24 cellular contexts compared by ENCODE assay signal in the genomic region with DNA sequence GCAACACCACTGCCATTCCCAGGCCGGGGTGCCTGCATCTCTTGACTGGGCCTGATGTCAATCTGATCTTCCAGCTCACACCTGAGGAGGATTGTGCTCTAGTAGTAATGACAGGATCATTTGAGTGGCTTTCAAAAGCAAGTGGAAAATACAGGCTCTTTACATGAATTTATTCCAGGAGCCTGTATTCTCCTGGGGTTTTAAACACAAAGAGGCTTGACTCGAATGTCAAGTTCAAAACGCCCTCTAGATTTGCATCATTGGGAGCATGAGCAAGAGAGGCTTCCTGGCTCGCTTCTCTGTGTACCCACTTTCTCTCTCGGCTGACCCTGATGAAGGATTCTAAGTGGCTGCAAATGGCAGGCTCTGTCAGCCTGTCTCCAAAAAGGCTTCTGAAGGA.
A peak's percentile ranks its signal among the peaks of the same experiment; 100 is the strongest.
DNase-seq lines count a peak whose midpoint lies in the region; ATAC-seq and TF ChIP-seq lines count a peak whose summit lies in the region.
"Had no signal": no experiment of that assay in that cellular context is flagged by ENCODE, and none has a peak within 500 bp of the region (broad histone marks: within the 10 kb centered on the region; RNA-seq: fewer than 3 reads in every experiment).

No MANE protein-coding gene starts in this region.

- in situ Hi-C loops in G401 (cut with HindIII; ENCODE audit: low sequenced_read_pairs), result no loop called here

- DNase-seq in NCI-H1436 (lab: John Stamatoyannopoulos, UW) (peak; percentile 15), NCI-H1436 treated with DMSO at 0.1 percent for 48 hours (lab: John Stamatoyannopoulos, UW) (no peak), NCI-H2107 treated with DMSO at 0.1 percent for 48 hours (lab: John Stamatoyannopoulos, UW; ENCODE audit: unreplicated experiment) (peak; percentile 84), NCI-H526 treated with DMSO at 0.1 percent for 48 hours (lab: John Stamatoyannopoulos, UW) (peak; percentile 61), Peyer's patch (no peak), G401 (ENCODE audit: low spot score) (no peak), tibial artery (no peak)
- DNase-seq: BE2C; Caco-2; CD4-positive, CD25-positive, alpha-beta regulatory T cell; DMS53; H7; HFFc6; KG1; MV-4-11; NCI-H1694 treated with DMSO at 0.1 percent for 48 hours; NCI-H524 treated with DMSO at 0.1 percent for 48 hours; PC-3; SIG-M5; T-cell had no signal

- no peak for ATAC-seq in GM19463 (IDR thresholded peaks at IDR 0.05; ENCODE audit: unreplicated experiment)
- ATAC-seq: HepG2, PC-3, SK-N-SH treated with all-trans-retinoic acid at 6 μM for 48 hours, T-cell had no signal

- TF ChIP-seq CTCF in Peyer's patch (IDR thresholded peaks at IDR 0.05), result no peak
- no peak for TF ChIP-seq CTCF in tibial artery (IDR thresholded peaks at IDR 0.05)

- H3K9me3 ChIP-seq in Peyer's patch (no peaks in the 10 kb centered on the region), tibial artery (no peaks in the 10 kb centered on the region)
- H3K9me3 ChIP-seq: BE2C, Caco-2 had no signal

- H3K36me3 ChIP-seq in Peyer's patch (no peaks in the 10 kb centered on the region), tibial artery (no peaks in the 10 kb centered on the region)
- H3K36me3 ChIP-seq: BE2C had no signal

- no peak for TF ChIP-seq POLR2A in Peyer's patch (IDR thresholded peaks at IDR 0.05)

- H3K27ac ChIP-seq in Peyer's patch (no peak overlapping the region), tibial artery (no peak overlapping the region)
- H3K27ac ChIP-seq: RWPE1 had no signal

- H3K4me3 ChIP-seq in Peyer's patch (no peak overlapping the region), tibial artery (no peak overlapping the region)

- H3K4me1 ChIP-seq in Peyer's patch (no peaks in the 10 kb centered on the region), tibial artery (no peaks in the 10 kb centered on the region)
- H3K4me1 ChIP-seq: BE2C, Caco-2 had no signal

- H3K27me3 ChIP-seq in Peyer's patch, result no peaks in the 10 kb centered on the region
- no peaks in the 10 kb centered on the region for H3K27me3 ChIP-seq in tibial artery
- H3K27me3 ChIP-seq: BE2C had no signal

- intact Hi-C loops in tibial artery (cut with DNase I; ENCODE audit: low total_unique reads), result no loop called here

Comparison
In these comparisons a context has a peak if more than half of its experiments do, and no peak if none do; other contexts are left out.
1. DNase-seq: peak in NCI-H1436 (single experiment), NCI-H2107 treated with DMSO at 0.1 percent for 48 hours (single experiment) and NCI-H526 treated with DMSO at 0.1 percent for 48 hours (single experiment); none in NCI-H1436 treated with DMSO at 0.1 percent for 48 hours (single experiment), Peyer's patch (0 of 3), G401 (single experiment) and tibial artery (0 of 2).